Comparison of ENCODE assay signal across 26 cellular contexts in the genomic region with DNA sequence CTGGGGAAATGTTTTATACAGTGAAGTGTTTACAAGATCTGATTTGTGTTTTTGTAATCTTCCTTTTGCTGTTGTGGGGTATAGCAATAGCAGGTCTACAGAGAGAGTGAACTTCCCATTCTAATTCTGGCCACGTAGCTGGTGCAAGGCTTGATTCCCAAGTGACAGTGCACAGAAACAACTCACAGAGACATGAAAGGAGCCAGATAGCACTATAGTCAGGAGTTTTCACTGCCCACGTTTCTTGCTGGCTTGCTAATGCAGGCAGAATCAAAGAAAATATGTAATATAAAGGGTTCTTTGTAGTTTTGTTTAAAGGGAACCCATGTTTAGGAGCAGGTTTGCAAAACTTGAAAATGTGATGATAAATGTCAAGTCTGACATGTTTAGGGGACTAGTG.
"Had no signal": no experiment of that assay in that cellular context is flagged by ENCODE, and none has a peak within 500 bp of the region (broad histone marks: within the 10 kb centered on the region; RNA-seq: fewer than 3 reads in every experiment).

No MANE protein-coding gene starts in this region.

- H3K4me1 Mint-ChIP-seq: activated B cell treated with CpG ODN at 0.5 μM for 24 hours, naive B cell, T-cell had no signal

- H3K9me3 ChIP-seq: body of pancreas, esophagus squamous epithelium, neutrophil, tibial nerve had no signal

- H3K27me3 ChIP-seq: body of pancreas, esophagus squamous epithelium, neutrophil, tibial nerve had no signal

- H3K27ac ChIP-seq: neutrophil, tibial nerve had no signal

- ATAC-seq: effector memory CD8-positive, alpha-beta T cell; SK-N-SH treated with all-trans-retinoic acid at 6 μM for 48 hours; T-cell had no signal

- H3K9me3 Mint-ChIP-seq: activated B cell treated with CpG ODN at 0.5 μM for 24 hours; activated CD4-positive, alpha-beta memory T cell treated with anti-CD3 and anti-CD28 coated beads for 36 hours; activated T-helper 1 cell treated with anti-CD3 and anti-CD28 coated beads, Interleukin-12 subunit alpha, Interleukin-12 subunit beta, Interleukin-2, Interleukin-4 antibody, amounts not matched to agents 30 ng/mL and 10 ng/mL and 1 ng/mL, durations not matched to agents 14 hours and 24 hours and 36 hours; effector memory CD8-positive, alpha-beta T cell; naive B cell; T-cell had no signal

- H3K27ac Mint-ChIP-seq: activated B cell treated with CpG ODN at 0.5 μM for 24 hours; activated CD4-positive, alpha-beta memory T cell treated with anti-CD3 and anti-CD28 coated beads for 36 hours; activated naive CD8-positive, alpha-beta T cell treated with anti-CD3 and anti-CD28 coated beads, Interleukin-2, amount 10 ng/mL, durations not matched to agents 7 days and 5 days; activated T-helper 1 cell treated with anti-CD3 and anti-CD28 coated beads, Interleukin-12 subunit alpha, Interleukin-12 subunit beta, Interleukin-2, Interleukin-4 antibody, amounts not matched to agents 30 ng/mL and 10 ng/mL and 1 ng/mL, durations not matched to agents 14 hours and 24 hours and 36 hours; effector memory CD8-positive, alpha-beta T cell had no signal

- H3K36me3 ChIP-seq: esophagus squamous epithelium, neutrophil, tibial nerve had no signal

- H3K36me3 Mint-ChIP-seq: activated CD4-positive, alpha-beta memory T cell treated with anti-CD3 and anti-CD28 coated beads for 36 hours; naive B cell; T-cell had no signal

- H3K4me3 ChIP-seq: body of pancreas, esophagus squamous epithelium, tibial nerve had no signal

- FAIRE-seq: islet of Langerhans, urothelium cell line had no signal

- H3K27me3 Mint-ChIP-seq: activated B cell treated with CpG ODN at 0.5 μM for 24 hours; activated CD4-positive, alpha-beta memory T cell treated with anti-CD3 and anti-CD28 coated beads for 36 hours; activated naive CD8-positive, alpha-beta T cell treated with anti-CD3 and anti-CD28 coated beads, Interleukin-2, amount 10 ng/mL, durations not matched to agents 7 days and 5 days; effector memory CD8-positive, alpha-beta T cell; T-cell had no signal

- DNase-seq: activated B cell treated with CpG ODN at 0.5 μM for 24 hours; activated CD4-positive, alpha-beta memory T cell treated with anti-CD3 and anti-CD28 coated beads for 36 hours; activated CD4-positive, alpha-beta T cell treated with anti-CD3 and anti-CD28 coated beads for 4 hours; activated naive CD4-positive, alpha-beta T cell; activated naive CD8-positive, alpha-beta T cell treated with anti-CD3 and anti-CD28 coated beads, Interleukin-2, amount 10 ng/mL, durations not matched to agents 7 days and 5 days; activated T-cell treated with anti-CD3 and anti-CD28 coated beads for 4 hours; body of pancreas; dermis blood vessel endothelial cell; effector memory CD8-positive, alpha-beta T cell; esophagus squamous epithelium; hippocampal formation; mammary epithelial cell; midbrain; naive B cell; posterior cingulate gyrus; retina; stimulated activated CD4-positive, alpha-beta T cell treated with anti-CD3 and anti-CD28 coated beads, Interleukin-2, amount 100 ng/mL, for 24 hours; stimulated activated naive CD4-positive, alpha-beta T cell treated with Interleukin-2 at 50 U/mL for 16 hours; substantia nigra; T-cell had no signal

- H3K4me3 Mint-ChIP-seq: activated B cell treated with CpG ODN at 0.5 μM for 24 hours; activated CD4-positive, alpha-beta memory T cell treated with anti-CD3 and anti-CD28 coated beads for 36 hours; activated naive CD8-positive, alpha-beta T cell treated with anti-CD3 and anti-CD28 coated beads, Interleukin-2, amount 10 ng/mL, durations not matched to agents 7 days and 5 days; activated T-helper 1 cell treated with anti-CD3 and anti-CD28 coated beads, Interleukin-12 subunit alpha, Interleukin-12 subunit beta, Interleukin-2, Interleukin-4 antibody, amounts not matched to agents 30 ng/mL and 10 ng/mL and 1 ng/mL, durations not matched to agents 14 hours and 24 hours and 36 hours; effector memory CD8-positive, alpha-beta T cell; naive B cell; T-cell had no signal
